ENCODE assay signal across 30 cellular contexts in the genomic region with DNA sequence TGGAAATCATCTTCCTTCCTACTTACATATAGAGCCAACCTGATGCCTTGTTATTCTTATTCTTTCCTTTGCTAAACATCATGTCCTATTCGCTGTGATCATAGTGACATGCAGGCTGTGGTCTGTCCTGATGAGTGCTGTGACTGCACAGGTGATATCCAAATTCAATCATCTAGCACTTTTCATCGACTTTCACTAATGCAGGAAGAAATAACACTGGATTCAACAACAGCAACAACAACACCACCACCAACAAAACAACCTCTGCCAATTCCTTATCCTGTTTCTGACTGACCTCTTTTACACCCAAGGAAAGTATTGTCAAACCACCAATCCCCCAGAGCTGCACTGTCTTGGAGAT.
"Had no signal": no experiment of that assay in that cellular context is flagged by ENCODE, and none has a peak within 500 bp of the region (broad histone marks: within the 10 kb centered on the region; RNA-seq: fewer than 3 reads in every experiment).

No MANE protein-coding gene starts in this region.

- H3K4me3 ChIP-seq: ascending aorta, breast epithelium, SJSA1 had no signal

- H3K4me1 ChIP-seq: ascending aorta, breast epithelium, SJSA1 had no signal

- H3K27ac Mint-ChIP-seq: activated B cell treated with CpG ODN at 0.5 μM for 24 hours; activated CD4-positive, alpha-beta memory T cell treated with anti-CD3 and anti-CD28 coated beads, Interleukin-2, amount 10 ng/mL, durations not matched to agents 7 days and 5 days; activated CD8-positive, alpha-beta memory T cell treated with anti-CD3 and anti-CD28 coated beads, Interleukin-2, amount 10 ng/mL, durations not matched to agents 7 days and 5 days; activated naive CD8-positive, alpha-beta T cell treated with anti-CD3 and anti-CD28 coated beads for 36 hours; IgD-negative memory B cell had no signal

- H3K27me3 Mint-ChIP-seq: activated CD4-positive, alpha-beta memory T cell treated with anti-CD3 and anti-CD28 coated beads, Interleukin-2, amount 10 ng/mL, durations not matched to agents 7 days and 5 days had no signal

- H3K9me3 Mint-ChIP-seq: activated B cell treated with CpG ODN at 0.5 μM for 24 hours; activated CD4-positive, alpha-beta memory T cell treated with anti-CD3 and anti-CD28 coated beads, Interleukin-2, amount 10 ng/mL, durations not matched to agents 7 days and 5 days; activated naive CD8-positive, alpha-beta T cell treated with anti-CD3 and anti-CD28 coated beads for 36 hours had no signal

- H3K4me3 Mint-ChIP-seq: activated B cell treated with CpG ODN at 0.5 μM for 24 hours; activated CD4-positive, alpha-beta memory T cell treated with anti-CD3 and anti-CD28 coated beads, Interleukin-2, amount 10 ng/mL, durations not matched to agents 7 days and 5 days; activated CD8-positive, alpha-beta memory T cell treated with anti-CD3 and anti-CD28 coated beads, Interleukin-2, amount 10 ng/mL, durations not matched to agents 7 days and 5 days; activated naive CD8-positive, alpha-beta T cell treated with anti-CD3 and anti-CD28 coated beads for 36 hours; IgD-negative memory B cell had no signal

- H3K36me3 ChIP-seq: ascending aorta, breast epithelium, SJSA1 had no signal

- H3K36me3 Mint-ChIP-seq: activated CD8-positive, alpha-beta memory T cell treated with anti-CD3 and anti-CD28 coated beads, Interleukin-2, amount 10 ng/mL, durations not matched to agents 7 days and 5 days; activated naive CD8-positive, alpha-beta T cell treated with anti-CD3 and anti-CD28 coated beads for 36 hours; IgD-negative memory B cell had no signal

- DNase-seq: activated B cell treated with CpG ODN at 0.5 μM for 24 hours; activated CD4-positive, alpha-beta memory T cell treated with anti-CD3 and anti-CD28 coated beads, Interleukin-2, amount 10 ng/mL, durations not matched to agents 7 days and 5 days; activated CD4-positive, alpha-beta T cell treated with anti-CD3 and anti-CD28 coated beads for 4 hours; activated CD4-positive, CD25-positive, alpha-beta regulatory T cell treated with anti-CD3 and anti-CD28 coated beads, Interleukin-2, amount 50 U/mL, for 72 hours; activated CD8-positive, alpha-beta memory T cell treated with anti-CD3 and anti-CD28 coated beads for 24 hours; activated CD8-positive, alpha-beta memory T cell treated with anti-CD3 and anti-CD28 coated beads, Interleukin-2, amount 10 ng/mL, durations not matched to agents 7 days and 5 days; activated CD8-positive, alpha-beta memory T cell treated with anti-CD3 and anti-CD28 coated beads, Interleukin-2, amount 50 U/mL, for 48 hours; activated effector memory CD4-positive, alpha-beta T cell treated with anti-CD3 and anti-CD28 coated beads, Interleukin-2, amount 50 U/mL, for 16 hours; activated naive CD4-positive, alpha-beta T cell; activated naive CD4-positive, alpha-beta T cell treated with anti-CD3 and anti-CD28 coated beads, Interleukin-2, amount 50 U/mL, for 16 hours; activated naive CD8-positive, alpha-beta T cell treated with anti-CD3 and anti-CD28 coated beads for 36 hours; activated T-cell treated with anti-CD3 and anti-CD28 coated beads, Interleukin-2, amount 50 U/mL, for 48 hours; amniotic stem cell; Karpas-422; KBM-7; NCI-H1417 treated with DMSO at 0.1 percent for 48 hours; NCI-H187 treated with DMSO at 0.1 percent for 48 hours; NCI-H2081; NCI-H345; NCI-H524 treated with DMSO at 0.1 percent for 48 hours; SHP77 treated with DMSO at 0.1 percent for 48 hours; SW 1271; T-helper 1 cell; T-helper 2 cell; T-helper 9 cell had no signal

- H3K9me3 ChIP-seq: ascending aorta, breast epithelium, SJSA1 had no signal

- H3K27ac ChIP-seq: ascending aorta, breast epithelium, SJSA1, VCaP had no signal

- H3K4me1 Mint-ChIP-seq: activated B cell treated with CpG ODN at 0.5 μM for 24 hours; activated CD4-positive, alpha-beta memory T cell treated with anti-CD3 and anti-CD28 coated beads, Interleukin-2, amount 10 ng/mL, durations not matched to agents 7 days and 5 days; activated CD8-positive, alpha-beta memory T cell treated with anti-CD3 and anti-CD28 coated beads, Interleukin-2, amount 10 ng/mL, durations not matched to agents 7 days and 5 days; activated naive CD8-positive, alpha-beta T cell treated with anti-CD3 and anti-CD28 coated beads for 36 hours; IgD-negative memory B cell had no signal

- H3K27me3 ChIP-seq: ascending aorta, breast epithelium, SJSA1 had no signal
